ENCODE assay signal across 8 cellular contexts in the genomic region with DNA sequence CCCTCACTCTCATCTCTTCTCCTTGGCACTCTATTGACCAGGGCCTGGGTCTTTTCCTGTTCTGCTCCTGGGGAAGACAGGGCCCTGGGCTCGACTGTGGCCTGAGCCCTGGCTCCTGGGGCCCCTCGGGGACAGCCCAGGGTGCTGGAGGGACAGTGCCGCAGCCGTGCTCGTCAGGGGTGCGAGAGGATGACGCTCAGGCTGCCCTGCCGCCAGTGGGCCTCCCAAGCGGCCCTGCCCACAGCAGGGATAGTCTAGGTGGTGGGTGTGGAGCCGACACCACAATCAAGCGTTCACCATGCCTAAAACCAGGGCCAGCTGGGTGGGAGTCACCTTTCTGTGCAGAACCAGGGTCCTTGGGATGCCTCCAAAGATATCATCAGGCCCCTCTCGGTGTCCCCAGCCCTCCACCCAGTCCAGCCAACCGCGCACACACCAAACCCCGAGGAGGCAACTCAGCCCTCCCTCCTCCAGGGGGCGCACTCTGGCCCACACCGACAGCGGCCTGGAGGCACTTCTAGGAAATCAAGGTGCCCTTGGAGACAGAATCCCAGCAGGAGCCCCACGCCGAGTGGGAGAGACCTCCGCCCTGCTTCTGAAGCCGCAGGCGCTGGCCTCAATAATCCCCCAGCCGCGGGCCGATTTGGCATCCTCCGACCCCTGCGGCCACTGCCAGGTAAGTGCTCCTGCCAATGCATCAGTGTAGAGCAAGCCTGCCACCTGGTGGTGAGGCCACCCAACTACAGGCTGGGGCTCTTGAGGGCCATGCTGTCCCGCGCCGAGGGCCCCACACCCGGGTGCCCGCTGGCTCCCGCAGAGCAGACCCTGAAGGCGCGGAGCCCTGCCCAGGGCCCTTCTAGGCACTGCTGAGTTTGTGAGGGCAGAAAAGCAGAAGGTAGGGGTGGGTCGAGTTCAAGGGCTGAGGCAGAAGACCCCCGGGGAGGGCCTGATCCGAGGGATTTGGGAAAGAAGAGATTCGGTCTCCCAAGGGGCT.
DNase-seq lines count a peak whose midpoint lies in the region; ATAC-seq and TF ChIP-seq lines count a peak whose summit lies in the region.

No MANE protein-coding gene starts in this region.

- H3K27ac Mint-ChIP-seq in natural killer cell, result no peak overlapping the region

- H3K4me1 ChIP-seq in fibroblast of lung (ENCODE audit: control insufficient read depth, extremely low read depth, insufficient read depth, low read length), result no peaks in the 10 kb centered on the region

- no peaks in the 10 kb centered on the region for H3K27me3 ChIP-seq in fibroblast of lung (ENCODE audit: control insufficient read depth, insufficient read depth, low read length)

- DNase-seq in AG09319 (ENCODE audit: extremely low read depth, low read depth), result no peak
- peak; percentile 67 for DNase-seq in GM19238 (ENCODE audit: insufficient read length, low spot score)
- peak; percentile 28 for DNase-seq in NOMO-1 treated with dmso at 0.1 percent for 144 hours (lab: John Stamatoyannopoulos, UW; ENCODE audit: unreplicated experiment)
- peak; percentile 70 for DNase-seq in activated T-cell treated with anti-CD3 and anti-CD28 coated beads, Interleukin-2, amount 50 U/mL, for 1 hour
- peak; percentile 27 to 49 for DNase-seq in fibroblast of lung (ENCODE audit: low read depth in 2 of 2)
- DNase-seq in natural killer cell, result peak; percentile 59
- peak; percentile 16 to 57 (median 47) for DNase-seq in stimulated activated naive CD4-positive, alpha-beta T cell (lab: John Stamatoyannopoulos, UW)

- no peaks in the 10 kb centered on the region for H4K20me1 ChIP-seq in fibroblast of lung (ENCODE audit: control insufficient read depth, extremely low read depth, insufficient read depth, low read length)

- intact Hi-C loops in natural killer cell (cut with micrococcal nuclease), result loop anchor here (5.0 kb wide), 1 partner anchor 1539 kb away; no protein-coding TSS in a partner anchor

- H3K27me3 Mint-ChIP-seq in natural killer cell (ENCODE audit: low read depth in 2 of 2), result peaks cover 0 to 14% of the 10 kb centered on the region in 2 donors

- H3K4me2 ChIP-seq in fibroblast of lung (ENCODE audit: extremely low read depth, insufficient read depth, low read length), result no peak overlapping the region

- ATAC-seq in HG03469 (IDR thresholded peaks at IDR 0.05; ENCODE audit: unreplicated experiment) (peak; percentile 65), natural killer cell (peak; percentile 64 to 89 (median 76))

- H3K9me3 ChIP-seq in fibroblast of lung (ENCODE audit: control insufficient read depth, insufficient read depth, low read depth, low read length), result no peaks in the 10 kb centered on the region

- no peak overlapping the region for H3K4me3 Mint-ChIP-seq in natural killer cell

- no peaks in the 10 kb centered on the region for H3K36me3 ChIP-seq in fibroblast of lung (ENCODE audit: control insufficient read depth, insufficient read depth, low read length)

- H3K4me1 Mint-ChIP-seq in natural killer cell, result peaks cover 0 to 6% of the 10 kb centered on the region in 2 donors

- H2AFZ ChIP-seq in fibroblast of lung (ENCODE audit: low read length), result no peak overlapping the region

- no peak overlapping the region for H3K27ac ChIP-seq in fibroblast of lung (ENCODE audit: insufficient read depth, low read length)

- H3K36me3 Mint-ChIP-seq in natural killer cell, result no peaks in the 10 kb centered on the region

- TF ChIP-seq CTCF in AG09319 (IDR thresholded peaks at IDR 0.05; ENCODE audit: low read depth, low read length) (peak; percentile 59), fibroblast of lung (conservative IDR thresholded peaks at IDR 0.05 in 1 of 2, IDR thresholded peaks at IDR 0.05 in 1 of 2; ENCODE audit: low read depth in 1 of 2, low read length in 2 of 2) (peak; percentile 52 to 65), natural killer cell (IDR thresholded peaks at IDR 0.05) (peak; percentile 70)

- no peak overlapping the region for H3K4me3 ChIP-seq in fibroblast of lung (replicated peaks in 1 of 4; ENCODE audit: control extremely low read depth in 1 of 4, insufficient read depth in 1 of 4, low read depth in 3 of 4, low read length in 4 of 4)

- no peaks in the 10 kb centered on the region for H3K79me2 ChIP-seq in fibroblast of lung (ENCODE audit: control insufficient read depth, insufficient read depth, low read length)

- no peaks in the 10 kb centered on the region for H3K9me3 Mint-ChIP-seq in natural killer cell

- H3K9ac ChIP-seq in fibroblast of lung (ENCODE audit: insufficient read depth, low read length), result no peak overlapping the region
